Comparison of ENCODE assay signal across 8 cellular contexts in genomic region chr1:167401260-167401873, GRCh38.
DNase-seq lines count a peak whose midpoint lies in the region; ATAC-seq and TF ChIP-seq lines count a peak whose summit lies in the region.

No MANE protein-coding gene starts in this region.

- H3K79me2 ChIP-seq in mammary epithelial cell (ENCODE audit: insufficient read depth, low read length), result no peaks in the 10 kb centered on the region

- peak; percentile 79 to 86 for TF ChIP-seq RAD21 in liver (IDR thresholded peaks at IDR 0.05)

- H3K4me2 ChIP-seq in mammary epithelial cell (ENCODE audit: insufficient read depth, low read depth, low read length), result no peak overlapping the region

- in situ Hi-C loops in mammary epithelial cell (cut with MboI; ENCODE audit: low sequenced_read_pairs in 2 of 2), result loop anchor here in 1 of 2 donors (25.0 kb wide), 1 partner anchor 286 kb away; no protein-coding TSS in a partner anchor

- dilution Hi-C loops in mammary epithelial cell (cut with HindIII; ENCODE audit: low sequenced_read_pairs), result no loop called here

- H3K27me3 ChIP-seq in mammary epithelial cell (ENCODE audit: insufficient read depth, low read length) (no peaks in the 10 kb centered on the region), liver (ENCODE audit: control insufficient read depth in 4 of 4, insufficient read depth in 4 of 4, low read length in 3 of 4) (no peaks in the 10 kb centered on the region)

- TF ChIP-seq CTCF in mammary epithelial cell (conservative IDR thresholded peaks at IDR 0.05 in 1 of 2, IDR thresholded peaks at IDR 0.05 in 1 of 2; ENCODE audit: extremely low read depth in 1 of 2, insufficient read depth in 1 of 2, low read depth in 1 of 2, low read length in 2 of 2) (peak; percentile 39 to 64), liver (IDR thresholded peaks at IDR 0.05; ENCODE audit: low read depth, low read length, missing input control) (peak; percentile 51)

- 51% methylated on average over 8 of the region's 8 CpGs for WGBS in mammary epithelial cell (ENCODE audit: low coverage, missing lambda C conversion rate)
- 65% methylated on average over 8 of the region's 8 CpGs for WGBS in liver

- intact Hi-C loops in mammary epithelial cell (cut with micrococcal nuclease), result loop anchor here (1.0 to 10.0 kb wide), 5 partner anchors 41 to 337 kb away; no protein-coding TSS in a partner anchor

- BruUV-seq in mammary epithelial cell (replicated peaks; lab: Mats Ljungman, UMichigan), result no TSS peak

- peaks cover 3% of the 10 kb centered on the region for H3K4me1 ChIP-seq in mammary epithelial cell (ENCODE audit: insufficient read depth, low read length)
- no peaks in the 10 kb centered on the region for H3K4me1 ChIP-seq in liver (ENCODE audit: control insufficient read depth in 4 of 4, insufficient read depth in 4 of 4, low read length in 3 of 4)

- H2AFZ ChIP-seq in mammary epithelial cell (ENCODE audit: low read depth, low read length), result no peak overlapping the region

- no peak overlapping the region for H3K27ac ChIP-seq in mammary epithelial cell (ENCODE audit: insufficient read depth, low read depth, low read length)
- no peak overlapping the region for H3K27ac ChIP-seq in liver (ENCODE audit: low read depth in 1 of 2, low read length in 2 of 2)

- H3K9ac ChIP-seq in mammary epithelial cell (ENCODE audit: insufficient read depth, low read length) (no peak overlapping the region), liver (ENCODE audit: low read depth in 1 of 2, low read length in 2 of 2) (no peak overlapping the region)

- DNase-seq in AML-193 (lab: John Stamatoyannopoulos, UW) (peak; percentile 51 to 70), NCI-H1092 (lab: John Stamatoyannopoulos, UW) (peak; percentile 21), T-helper 9 cell (peak; percentile 19), mammary epithelial cell (peak; percentile 57)
- peak; percentile 8 for DNase-seq in stimulated activated CD8-positive, alpha-beta memory T cell treated with anti-CD3 and anti-CD28 coated beads, Interleukin-15, amount 100 ng/mL, for 24 hours (ENCODE audit: low read depth)

- CTCF ChIA-PET in mammary epithelial cell (lab: Charles Lee; ENCODE audit: low non-redundant PET), result no interaction called here

- no peak overlapping the region for H3K4me3 ChIP-seq in mammary epithelial cell (replicated peaks in 1 of 3; ENCODE audit: insufficient read depth in 1 of 3, low read depth in 2 of 3, low read length in 3 of 3)
- H3K4me3 ChIP-seq in liver (ENCODE audit: low read depth in 1 of 3, low read length in 3 of 3), result no peak overlapping the region

- H3K36me3 ChIP-seq in mammary epithelial cell (ENCODE audit: insufficient read depth, low read length), result peaks cover 8% of the 10 kb centered on the region
- H3K36me3 ChIP-seq in liver (ENCODE audit: control insufficient read depth in 4 of 4, insufficient read depth in 3 of 4, low read depth in 1 of 4, low read length in 3 of 4), result peaks cover 5 to 14% (median 8%) of the 10 kb centered on the region in 4 donors

- no peaks in the 10 kb centered on the region for H3K9me3 ChIP-seq in mammary epithelial cell (replicated peaks; ENCODE audit: insufficient read depth, low read length)
- no peaks in the 10 kb centered on the region for H3K9me3 ChIP-seq in liver (ENCODE audit: control insufficient read depth in 4 of 4, low read length in 3 of 4)

- H4K20me1 ChIP-seq in mammary epithelial cell (ENCODE audit: insufficient read depth, low read length), result no peaks in the 10 kb centered on the region

- ATAC-seq in GM19035 (IDR thresholded peaks at IDR 0.05; ENCODE audit: unreplicated experiment) (peak; percentile 82), HG02840 (IDR thresholded peaks at IDR 0.05; ENCODE audit: low FRiP score, unreplicated experiment) (no peak)

TF ChIP-seq in liver, 16 proteins besides CTCF, POLR2A, EP300 and RAD21:
- TF ChIP-seq JUND (IDR thresholded peaks at IDR 0.05) (no peak), FOXA1 (IDR thresholded peaks at IDR 0.05) (no peak), HNF4A (conservative IDR thresholded peaks at IDR 0.05) (peak in 1 of 2 donors; percentile 14)

Comparison
In these comparisons a context has a peak if more than half of its experiments do, and no peak if none do; other contexts are left out.
1. DNase-seq: peak in every context shown above with its lines; median percentile 60 in AML-193; 57 in mammary epithelial cell; 21 in NCI-H1092; 19 in T-helper 9 cell; 8 in stimulated activated CD8-positive, alpha-beta memory T cell treated with anti-CD3 and anti-CD28 coated beads, Interleukin-15, amount 100 ng/mL, for 24 hours.